In genomic region chr6:132004668-132005067, GRCh38 we compare ENCODE assay signal across 29 cellular contexts. TPM values are rescaled to one million over a fixed set of nuclear protein-coding genes. Genes with fewer than 3 reads are reported as not detected.
"Had no signal": no experiment of that assay in that cellular context is flagged by ENCODE, and none has a peak within 500 bp of the region (broad histone marks: within the 10 kb centered on the region; RNA-seq: fewer than 3 reads in every experiment).

No MANE protein-coding gene starts in this region.

- H3K27me3 ChIP-seq: breast epithelium, esophagus squamous epithelium, heart left ventricle, ovary, stomach, thyroid gland had no signal

- H3K4me1 ChIP-seq: breast epithelium, esophagus squamous epithelium, thyroid gland had no signal

- H3K27ac ChIP-seq: breast epithelium, esophagus squamous epithelium, heart left ventricle, ovary, skin epidermis, stomach, thyroid gland, WERI-Rb-1 had no signal

- H3K4me3 ChIP-seq: breast epithelium, esophagus squamous epithelium, heart left ventricle, ovary, skin epidermis, stomach, thyroid gland had no signal

- H3K9me3 ChIP-seq: ovary, thyroid gland had no signal

- H3K4me3 Mint-ChIP-seq: activated CD4-positive, alpha-beta memory T cell treated with anti-CD3 and anti-CD28 coated beads, Interleukin-2, amount 10 ng/mL, durations not matched to agents 7 days and 5 days; activated naive CD4-positive, alpha-beta T cell treated with anti-CD3 and anti-CD28 coated beads, Interleukin-2, amount 50 U/mL, for 24 hours; activated naive CD8-positive, alpha-beta T cell treated with anti-CD3 and anti-CD28 coated beads, Interleukin-2, amount 50 U/mL, for 24 hours; activated T-cell treated with anti-CD3 and anti-CD28 coated beads, Interleukin-2, amount 50 U/mL, for 24 hours; dendritic cell treated with granulocyte-macrophage colony-stimulating factor and Interleukin-4, amounts not matched to agents 40 ng/mL and 50 ng/mL, for 4 days; mesothelial cell of epicardium; naive thymus-derived CD4-positive, alpha-beta T cell; stimulated activated memory B cell treated with anti-CD40 and anti-IgM and Interleukin-4, amounts not matched to agents 10 μg/mL and 1 μg/mL and 100 μg/mL, for 72 hours had no signal

- FAIRE-seq: islet of Langerhans, TTC549 had no signal

- H3K27me3 Mint-ChIP-seq: activated CD4-positive, alpha-beta memory T cell treated with anti-CD3 and anti-CD28 coated beads, Interleukin-2, amount 10 ng/mL, durations not matched to agents 7 days and 5 days; activated naive CD8-positive, alpha-beta T cell treated with anti-CD3 and anti-CD28 coated beads, Interleukin-2, amount 50 U/mL, for 24 hours; activated T-cell treated with anti-CD3 and anti-CD28 coated beads, Interleukin-2, amount 50 U/mL, for 24 hours; dendritic cell treated with granulocyte-macrophage colony-stimulating factor and Interleukin-4, amounts not matched to agents 40 ng/mL and 50 ng/mL, for 4 days; naive thymus-derived CD4-positive, alpha-beta T cell; progenitor cell of endocrine pancreas; stimulated activated memory B cell treated with anti-CD40 and anti-IgM and Interleukin-4, amounts not matched to agents 10 μg/mL and 1 μg/mL and 100 μg/mL, for 72 hours had no signal

- ATAC-seq: activated CD4-positive, CD25-positive, alpha-beta regulatory T cell treated with anti-CD3 and anti-CD28 coated beads, Interleukin-2, amount 50 U/mL, for 24 hours; activated naive CD8-positive, alpha-beta T cell treated with anti-CD3 and anti-CD28 coated beads, Interleukin-2, amount 50 U/mL, for 24 hours; heart left ventricle; naive thymus-derived CD4-positive, alpha-beta T cell; stimulated activated memory B cell treated with anti-CD40 and anti-IgM and Interleukin-4, amounts not matched to agents 10 μg/mL and 1 μg/mL and 100 μg/mL, for 72 hours had no signal

- H3K27ac Mint-ChIP-seq: activated CD4-positive, alpha-beta memory T cell treated with anti-CD3 and anti-CD28 coated beads, Interleukin-2, amount 10 ng/mL, durations not matched to agents 7 days and 5 days; activated naive CD4-positive, alpha-beta T cell treated with anti-CD3 and anti-CD28 coated beads, Interleukin-2, amount 50 U/mL, for 24 hours; activated naive CD8-positive, alpha-beta T cell treated with anti-CD3 and anti-CD28 coated beads, Interleukin-2, amount 50 U/mL, for 24 hours; activated T-cell treated with anti-CD3 and anti-CD28 coated beads, Interleukin-2, amount 50 U/mL, for 24 hours; dendritic cell treated with granulocyte-macrophage colony-stimulating factor and Interleukin-4, amounts not matched to agents 40 ng/mL and 50 ng/mL, for 4 days; mesothelial cell of epicardium; naive thymus-derived CD4-positive, alpha-beta T cell; progenitor cell of endocrine pancreas; stimulated activated memory B cell treated with anti-CD40 and anti-IgM and Interleukin-4, amounts not matched to agents 10 μg/mL and 1 μg/mL and 100 μg/mL, for 72 hours had no signal

- H3K4me1 Mint-ChIP-seq: activated CD4-positive, alpha-beta memory T cell treated with anti-CD3 and anti-CD28 coated beads, Interleukin-2, amount 10 ng/mL, durations not matched to agents 7 days and 5 days; activated naive CD4-positive, alpha-beta T cell treated with anti-CD3 and anti-CD28 coated beads, Interleukin-2, amount 50 U/mL, for 24 hours; activated naive CD8-positive, alpha-beta T cell treated with anti-CD3 and anti-CD28 coated beads, Interleukin-2, amount 50 U/mL, for 24 hours; mesothelial cell of epicardium had no signal

- H3K36me3 Mint-ChIP-seq: activated naive CD4-positive, alpha-beta T cell treated with anti-CD3 and anti-CD28 coated beads, Interleukin-2, amount 50 U/mL, for 24 hours; stimulated activated memory B cell treated with anti-CD40 and anti-IgM and Interleukin-4, amounts not matched to agents 10 μg/mL and 1 μg/mL and 100 μg/mL, for 72 hours had no signal

- H3K36me3 ChIP-seq: breast epithelium, esophagus squamous epithelium, heart left ventricle, ovary, stomach, thyroid gland, WERI-Rb-1 had no signal

- DNase-seq: activated CD4-positive, alpha-beta memory T cell treated with anti-CD3 and anti-CD28 coated beads, Interleukin-2, amount 10 ng/mL, durations not matched to agents 7 days and 5 days; activated CD4-positive, alpha-beta T cell treated with anti-CD3 and anti-CD28 coated beads for 48 hours; activated CD8-positive, alpha-beta memory T cell treated with anti-CD3 and anti-CD28 coated beads, Interleukin-2, amount 50 U/mL, for 48 hours; activated naive CD8-positive, alpha-beta T cell treated with anti-CD3 and anti-CD28 coated beads, Interleukin-2, amount 50 U/mL, for 24 hours; activated T-cell treated with anti-CD3 and anti-CD28 coated beads, Interleukin-2, amount 50 U/mL, for 24 hours; amygdala; central memory CD4-positive, alpha-beta T cell; esophagus squamous epithelium; heart left ventricle; mammary epithelial cell; naive thymus-derived CD4-positive, alpha-beta T cell; ovary; stimulated activated CD4-positive, alpha-beta T cell treated with anti-CD3 and anti-CD28 coated beads, Interleukin-1b, Interleukin-23, amount 100 ng/mL, for 48 hours; stimulated activated CD4-positive, alpha-beta T cell treated with anti-CD3 and anti-CD28 coated beads, Interleukin-4, amount 100 ng/mL, for 4 hours; stimulated activated CD8-positive, alpha-beta memory T cell treated with anti-CD3 and anti-CD28 coated beads, Interleukin-4, amount 100 ng/mL, for 48 hours; stomach; thyroid gland; WERI-Rb-1 had no signal

RNA-seq across cellular contexts. Expression of gene CCN2, which starts 53.5 kb away (rescaled TPM):
- total RNA-seq: activated CD4-positive, alpha-beta memory T cell treated with anti-CD3 and anti-CD28 coated beads, Interleukin-2, amount 10 ng/mL, durations not matched to agents 7 days and 5 days; naive thymus-derived CD4-positive, alpha-beta T cell; T-helper 1 cell treated with Interleukin-12 subunit alpha and Interleukin-12 subunit beta and Interleukin-4 antibody, amounts not matched to agents 30 ng/mL and 1 ng/mL, for 36 hours had no signal
- polyA plus RNA-seq: naive thymus-derived CD4-positive, alpha-beta T cell had no signal
